Comparison of ENCODE assay signal across 8 cellular contexts in the genomic region with DNA sequence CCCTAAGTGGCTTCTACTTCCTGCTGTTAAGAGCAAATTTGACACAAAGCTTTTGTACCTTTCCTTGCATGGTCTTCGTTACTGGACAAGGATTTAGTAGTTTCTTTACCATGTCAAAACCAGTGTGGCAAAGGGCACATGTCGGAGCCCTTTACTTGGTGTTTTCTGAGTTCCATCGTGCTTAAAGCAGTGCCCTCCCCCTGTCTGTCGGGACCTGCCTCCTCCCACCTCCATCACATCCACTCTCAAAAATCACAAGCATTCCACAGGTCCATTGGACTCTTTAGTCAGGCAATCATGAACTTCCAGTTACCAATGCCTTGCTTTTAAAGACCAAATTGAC.
DNase-seq lines count a peak whose midpoint lies in the region; ATAC-seq and TF ChIP-seq lines count a peak whose summit lies in the region.

No MANE protein-coding gene starts in this region.

- no peak for TF ChIP-seq CTCF in Loucy (conservative IDR thresholded peaks at IDR 0.05; ENCODE audit: low read length)

- no peaks in the 10 kb centered on the region for H4K20me1 ChIP-seq in Loucy (ENCODE audit: insufficient read depth, low read length, poor library complexity, severe bottlenecking)

- no peaks in the 10 kb centered on the region for H3K27me3 ChIP-seq in Loucy (ENCODE audit: insufficient read depth, low read length, poor library complexity, severe bottlenecking)

- ATAC-seq in GM18498 (IDR thresholded peaks at IDR 0.05; ENCODE audit: unreplicated experiment) (peak; percentile 50), GM21717 (IDR thresholded peaks at IDR 0.05; ENCODE audit: unreplicated experiment) (peak; percentile 54), memory B cell (ENCODE audit: low read depth) (peak; percentile 31)

- no peaks in the 10 kb centered on the region for H3K9me3 Mint-ChIP-seq in memory B cell

- H3K4me3 ChIP-seq in Loucy (ENCODE audit: low read length, poor library complexity, severe bottlenecking): peak overlapping the region; percentile 68

- H3K4me2 ChIP-seq in Loucy (ENCODE audit: low read depth, low read length, poor library complexity, severe bottlenecking): peak overlapping the region; percentile 80

- H3K9ac ChIP-seq in Loucy (ENCODE audit: low read depth, low read length, poor library complexity, severe bottlenecking): peak overlapping the region; percentile 55

- peaks cover 39% of the 10 kb centered on the region for H3K4me1 ChIP-seq in Loucy (ENCODE audit: insufficient read depth, low read length, poor library complexity, severe bottlenecking)

- H3F3A ChIP-seq in Loucy (ENCODE audit: low read depth): no peaks in the 10 kb centered on the region

- no peaks in the 10 kb centered on the region for H3K36me3 ChIP-seq in Loucy (ENCODE audit: insufficient read depth, low read length)

- peaks cover 27% of the 10 kb centered on the region for H3K4me1 Mint-ChIP-seq in memory B cell

- peak in 1 of 2 donors; percentile 1 for DNase-seq in memory B cell (ENCODE audit: low spot score in 2 of 2)
- no peak for DNase-seq in NCI-H1092 treated with DMSO at 0.1 percent for 48 hours (lab: John Stamatoyannopoulos, UW)
- no peak for DNase-seq in T-helper 9 cell
- no peak for DNase-seq in hippocampal formation (lab: John Stamatoyannopoulos, UW)
- DNase-seq in NCI-H1930 (lab: John Stamatoyannopoulos, UW): no peak

- peak overlapping the region; percentile 89 for H3K4me3 Mint-ChIP-seq in memory B cell

- no peaks in the 10 kb centered on the region for H3K9me3 ChIP-seq in Loucy (ENCODE audit: insufficient read depth, low read depth, low read length)

- no peaks in the 10 kb centered on the region for H3K36me3 Mint-ChIP-seq in memory B cell

- H3K9me2 ChIP-seq in Loucy (replicated peaks; ENCODE audit: low read depth, low read length): no peaks in the 10 kb centered on the region

- H2AFZ ChIP-seq in Loucy (ENCODE audit: low read length): peak overlapping the region; percentile 74

- H3K79me2 ChIP-seq in Loucy (ENCODE audit: insufficient read depth, low read length): no peaks in the 10 kb centered on the region

- peak overlapping the region; percentile 94 for H3K27ac Mint-ChIP-seq in memory B cell

- H3K27me3 Mint-ChIP-seq in memory B cell: no peaks in the 10 kb centered on the region
